Comparison of ENCODE assay signal across 10 cellular contexts in the genomic region with DNA sequence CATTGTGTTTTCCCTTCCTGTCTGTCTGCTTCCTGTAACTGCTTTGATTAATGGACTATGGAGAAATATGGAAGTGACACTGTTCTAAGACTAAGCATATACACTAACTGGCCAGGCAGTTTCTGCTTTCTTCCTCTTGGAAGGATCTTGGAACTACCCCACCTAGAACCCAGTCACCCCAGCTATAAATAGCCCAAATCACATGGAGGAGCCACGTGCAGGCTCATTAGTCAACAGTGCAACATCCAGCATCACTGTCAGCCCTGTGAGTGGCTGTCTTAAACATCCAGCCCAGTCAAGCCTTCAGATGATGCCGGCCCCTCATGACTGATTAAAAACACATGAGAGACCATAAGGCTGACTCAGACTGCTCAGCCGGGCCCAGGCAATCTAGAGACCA.
A peak's percentile ranks its signal among the peaks of the same experiment; 100 is the strongest.
DNase-seq lines count a peak whose midpoint lies in the region; ATAC-seq and TF ChIP-seq lines count a peak whose summit lies in the region.
"Had no signal": no experiment of that assay in that cellular context is flagged by ENCODE, and none has a peak within 500 bp of the region (broad histone marks: within the 10 kb centered on the region; RNA-seq: fewer than 3 reads in every experiment).

No MANE protein-coding gene starts in this region.

- no peaks in the 10 kb centered on the region for H3F3A ChIP-seq in MM.1S (ENCODE audit: insufficient read depth, low read length)

- H3K36me3 ChIP-seq in MM.1S (replicated peaks; ENCODE audit: insufficient read depth, low read length): no peaks in the 10 kb centered on the region

- no peaks in the 10 kb centered on the region for H3K9me3 ChIP-seq in MM.1S (replicated peaks; ENCODE audit: insufficient read depth, low read length)

- peak; percentile 93 for DNase-seq in EL
- peak; percentile 84 for DNase-seq in RKO (ENCODE audit: low spot score)
- DNase-seq in fibroblast of peridontal ligament (ENCODE audit: extremely low read depth): peak; percentile 92
- DNase-seq in retinal pigment epithelial cell (ENCODE audit: low read depth): peak; percentile 70
- DNase-seq in NCI-H1092 (lab: John Stamatoyannopoulos, UW): no peak
- no peak for DNase-seq in MM.1S
- DNase-seq in retina: no peak
- DNase-seq: activated CD4-positive, CD25-positive, alpha-beta regulatory T cell treated with anti-CD3 and anti-CD28 coated beads, Interleukin-2, amount 50 U/mL, for 72 hours; NCI-H2107 had no signal

- H3K9ac ChIP-seq in MM.1S (ENCODE audit: low read length): no peak overlapping the region

- H3K9me2 ChIP-seq in MM.1S (replicated peaks; ENCODE audit: insufficient read depth, low read length): no peaks in the 10 kb centered on the region

- TF ChIP-seq CTCF in retinal pigment epithelial cell (conservative IDR thresholded peaks at IDR 0.05; ENCODE audit: low read depth, low read length) (no peak), MM.1S (IDR thresholded peaks at IDR 0.05; ENCODE audit: low read length) (no peak)

- H3K4me1 ChIP-seq in MM.1S (ENCODE audit: low read length): no peaks in the 10 kb centered on the region

- H3K4me3 ChIP-seq in retinal pigment epithelial cell (ENCODE audit: low read length) (no peak overlapping the region), MM.1S (ENCODE audit: low read length) (no peak overlapping the region)

- H4K20me1 ChIP-seq in MM.1S (ENCODE audit: insufficient read depth, low read length): no peaks in the 10 kb centered on the region

- no peak overlapping the region for H3K4me2 ChIP-seq in MM.1S (ENCODE audit: low read depth, low read length)

- ATAC-seq in HG03135 (IDR thresholded peaks at IDR 0.05; ENCODE audit: unreplicated experiment): no peak

- H2AFZ ChIP-seq in MM.1S (ENCODE audit: low read length): no peak overlapping the region

- no peaks in the 10 kb centered on the region for H3K79me2 ChIP-seq in MM.1S (ENCODE audit: low read length)

- H3K27me3 ChIP-seq in MM.1S (replicated peaks; ENCODE audit: insufficient read depth, low read length): no peaks in the 10 kb centered on the region

- no peak overlapping the region for H3K27ac ChIP-seq in MM.1S (ENCODE audit: low read length)

Comparison
In these comparisons a context has a peak if more than half of its experiments do, and no peak if none do; other contexts are left out.
1. DNase-seq: peak in EL (single experiment), RKO (single experiment), fibroblast of peridontal ligament (single experiment) and retinal pigment epithelial cell (single experiment); none in NCI-H1092 (single experiment), MM.1S (single experiment) and retina (single experiment).